ENCODE assay signal across 18 cellular contexts in the genomic region with DNA sequence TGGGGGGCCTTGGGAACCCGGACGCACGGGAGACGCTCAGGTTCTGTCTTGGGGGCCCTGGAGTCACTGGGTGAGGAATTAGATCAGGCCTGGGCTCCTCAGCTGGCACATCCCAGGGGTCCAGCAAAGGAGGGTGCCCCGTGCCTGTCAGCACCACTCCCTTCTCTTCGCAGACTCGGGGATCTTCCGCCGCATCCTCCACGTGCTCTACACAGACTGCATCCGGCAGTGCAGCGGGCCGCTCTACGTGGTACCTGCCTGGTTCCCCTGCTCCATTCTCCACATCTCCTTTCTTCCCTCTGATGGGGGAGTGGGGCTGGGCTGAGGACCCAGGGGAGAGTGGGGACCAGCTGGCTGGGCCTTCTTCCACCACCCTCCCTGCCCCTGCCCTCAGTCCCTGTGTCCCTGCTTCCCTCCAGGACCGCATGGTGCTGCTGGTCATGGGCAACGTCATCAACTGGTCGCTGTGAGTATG.
"Had no signal": no experiment of that assay in that cellular context is flagged by ENCODE, and none has a peak within 500 bp of the region (broad histone marks: within the 10 kb centered on the region; RNA-seq: fewer than 3 reads in every experiment).

No MANE protein-coding gene starts in this region.

- H3K4me3 ChIP-seq: gastrocnemius medialis, heart left ventricle, lung, pancreas, tibial nerve, uterus had no signal

- H3K4me1 Mint-ChIP-seq: neural crest cell had no signal

- H3K36me3 ChIP-seq: uterus had no signal

- H3K27ac ChIP-seq: brain microvascular endothelial cell, gastrocnemius medialis, heart left ventricle, pancreas, tibial nerve, uterus had no signal

- H3K4me3 Mint-ChIP-seq: activated CD4-positive, alpha-beta T cell treated with anti-CD3 and anti-CD28 coated beads, Interleukin-2, amount 10 ng/mL, durations not matched to agents 24 days and 14 days; activated T-helper 1 cell treated with anti-CD3 and anti-CD28 coated beads, Interleukin-12 subunit alpha, Interleukin-12 subunit beta, Interleukin-2, Interleukin-4 antibody, amounts not matched to agents 30 ng/mL and 10 ng/mL and 1 ng/mL, durations not matched to agents 14 hours and 24 hours and 36 hours; effector memory CD8-positive, alpha-beta T cell; immature natural killer cell; neural crest cell; T-helper 2 cell treated with Interferon-gamma antibody and Interleukin-4, amounts not matched to agents 5 μg/mL and 100 μg/mL, for 36 hours had no signal

- ATAC-seq: effector memory CD8-positive, alpha-beta T cell; gastrocnemius medialis; heart left ventricle; pancreas; sciatic nerve had no signal

- H3K36me3 Mint-ChIP-seq: immature natural killer cell had no signal

- H3K4me1 ChIP-seq: uterus had no signal

- FAIRE-seq: pancreas had no signal

- H3K9me3 Mint-ChIP-seq: activated CD4-positive, alpha-beta T cell treated with anti-CD3 and anti-CD28 coated beads, Interleukin-2, amount 10 ng/mL, durations not matched to agents 24 days and 14 days; activated T-helper 1 cell treated with anti-CD3 and anti-CD28 coated beads, Interleukin-12 subunit alpha, Interleukin-12 subunit beta, Interleukin-2, Interleukin-4 antibody, amounts not matched to agents 30 ng/mL and 10 ng/mL and 1 ng/mL, durations not matched to agents 14 hours and 24 hours and 36 hours; effector memory CD8-positive, alpha-beta T cell; immature natural killer cell; neural crest cell; T-helper 2 cell treated with Interferon-gamma antibody and Interleukin-4, amounts not matched to agents 5 μg/mL and 100 μg/mL, for 36 hours had no signal

- H3K9me3 ChIP-seq: gastrocnemius medialis, heart left ventricle, pancreas, tibial nerve, uterus had no signal

- H3K27me3 Mint-ChIP-seq: activated CD4-positive, alpha-beta T cell treated with anti-CD3 and anti-CD28 coated beads, Interleukin-2, amount 10 ng/mL, durations not matched to agents 24 days and 14 days; effector memory CD8-positive, alpha-beta T cell had no signal

- H3K27me3 ChIP-seq: brain microvascular endothelial cell, gastrocnemius medialis, heart left ventricle, pancreas, tibial nerve, uterus had no signal

- DNase-seq: activated CD4-positive, alpha-beta T cell treated with anti-CD3 and anti-CD28 coated beads, Interleukin-2, amount 10 ng/mL, durations not matched to agents 24 days and 14 days; activated CD4-positive, CD25-positive, alpha-beta regulatory T cell; anterior cingulate cortex; brain microvascular endothelial cell; cerebellar nuclear complex; effector memory CD8-positive, alpha-beta T cell; immature natural killer cell; pancreas; stimulated activated CD4-positive, alpha-beta T cell treated with anti-CD3 and anti-CD28 coated beads, Interleukin-1b, Interleukin-23, amount 100 ng/mL, for 48 hours had no signal

- H3K27ac Mint-ChIP-seq: activated CD4-positive, alpha-beta T cell treated with anti-CD3 and anti-CD28 coated beads, Interleukin-2, amount 10 ng/mL, durations not matched to agents 24 days and 14 days; activated T-helper 1 cell treated with anti-CD3 and anti-CD28 coated beads, Interleukin-12 subunit alpha, Interleukin-12 subunit beta, Interleukin-2, Interleukin-4 antibody, amounts not matched to agents 30 ng/mL and 10 ng/mL and 1 ng/mL, durations not matched to agents 14 hours and 24 hours and 36 hours; T-helper 2 cell treated with Interferon-gamma antibody and Interleukin-4, amounts not matched to agents 5 μg/mL and 100 μg/mL, for 36 hours had no signal
